Comparison of ENCODE assay signal across 6 cellular contexts in the genomic region with DNA sequence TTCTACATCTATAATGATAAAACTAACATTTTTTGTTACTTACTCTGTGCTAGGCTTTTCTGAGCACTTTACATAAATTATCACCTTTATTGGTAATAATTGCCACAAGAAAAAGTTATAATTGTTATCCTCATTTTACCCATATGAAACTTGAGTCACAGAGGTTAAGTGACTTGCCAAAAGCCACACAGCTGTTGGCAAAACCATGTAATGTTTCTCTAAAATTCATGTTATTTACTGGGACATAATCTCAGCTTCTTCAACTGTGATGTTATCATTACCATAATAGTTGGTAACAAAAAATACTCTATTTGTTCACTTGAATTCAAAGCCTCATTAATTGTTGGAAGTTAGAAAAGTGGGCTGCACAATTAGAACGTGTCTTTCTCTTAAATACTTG.
"Had no signal": no experiment of that assay in that cellular context is flagged by ENCODE, and none has a peak within 500 bp of the region (broad histone marks: within the 10 kb centered on the region; RNA-seq: fewer than 3 reads in every experiment).

No MANE protein-coding gene starts in this region.

- H3K27ac ChIP-seq: GM23248 had no signal

- DNase-seq: GM23248, GOT3, H9, HCEC 1CT, IMR-90 had no signal

- H3K9ac ChIP-seq: GM23248 had no signal

- H2AFZ ChIP-seq: GM23248 had no signal

- H3K4me3 ChIP-seq: GM23248, K562 had no signal
